16 cellular contexts compared by ENCODE assay signal in genomic region chr2:159715451-159715850, GRCh38. TPM values are rescaled to one million over a fixed set of nuclear protein-coding genes. Genes with fewer than 3 reads are reported as not detected.
DNase-seq lines count a peak whose midpoint lies in the region; ATAC-seq, FAIRE-seq and TF ChIP-seq lines count a peak whose summit lies in the region.
"Had no signal": no experiment of that assay in that cellular context is flagged by ENCODE, and none has a peak within 500 bp of the region (broad histone marks: within the 10 kb centered on the region; RNA-seq: fewer than 3 reads in every experiment).

No MANE protein-coding gene starts in this region.

- CTCF ChIA-PET in CD8-positive, alpha-beta memory T cell (lab: Charles Lee) = interaction anchor here (0.7 to 0.8 kb wide), 2 partner anchors 12 to 22 kb away, joined by 3 read pairs; no protein-coding TSS in a partner anchor
- CTCF ChIA-PET in K562 (lab: Yijun Ruan, JAX; ENCODE audit: low intra/inter-chr PET ratio) = no interaction called here

- no peak overlapping the region for H3K4me2 ChIP-seq in K562 (ENCODE audit: insufficient read depth, low read length)
- H3K4me2 ChIP-seq in neural cell (ENCODE audit: low read length) = no peak overlapping the region

- H3K4me3 Mint-ChIP-seq in CD8-positive, alpha-beta memory T cell = peak overlapping the region; percentile 44 to 100 (median 73)

- no peak overlapping the region for H3K4me3 ChIP-seq in CD8-positive, alpha-beta memory T cell (ENCODE audit: low read length)
- H3K4me3 ChIP-seq in LNCaP clone FGC (ENCODE audit: low read depth, low read length) (peak overlapping the region; percentile 22; the same call in 1 of the 2 replicates), K562 (no peak overlapping the region), neural cell (ENCODE audit: low read length) (peak overlapping the region; percentile 94)

- H3K9me2 ChIP-seq in neural cell (ENCODE audit: insufficient read depth, low read length) = no peaks in the 10 kb centered on the region

- H3K27me3 ChIP-seq in CD8-positive, alpha-beta memory T cell (ENCODE audit: insufficient read depth, low read length, poor library complexity, severe bottlenecking) = no peaks in the 10 kb centered on the region
- H3K27me3 ChIP-seq in K562 (ENCODE audit: control insufficient read depth in 2 of 2, insufficient read depth in 2 of 2, low read length in 2 of 2) = no peaks in the 10 kb centered on the region; a peak in 1 of 5 replicates
- no peaks in the 10 kb centered on the region for H3K27me3 ChIP-seq in neural cell (ENCODE audit: insufficient read depth, low read depth, low read length)
- H3K27me3 ChIP-seq: heart right ventricle, stomach had no signal

- peaks cover 67 to 90% (median 82%) of the 10 kb centered on the region in 3 donors for H3K4me1 Mint-ChIP-seq in CD8-positive, alpha-beta memory T cell

- H3K9ac ChIP-seq in K562 (ENCODE audit: insufficient read depth in 1 of 2, low read depth in 2 of 2, low read length in 2 of 2) (no peak overlapping the region), neural cell (ENCODE audit: low read length) (no peak overlapping the region)

- H3K36me3 Mint-ChIP-seq in CD8-positive, alpha-beta memory T cell = peaks cover 14 to 72% (median 15%) of the 10 kb centered on the region in 3 donors

- H3K36me3 ChIP-seq in CD8-positive, alpha-beta memory T cell (ENCODE audit: insufficient read depth, low read length) = peaks cover 11% of the 10 kb centered on the region
- peaks cover 70% of the 10 kb centered on the region for H3K36me3 ChIP-seq in K562 (ENCODE audit: control insufficient read depth, insufficient read depth, low read length)
- peaks cover 4% of the 10 kb centered on the region for H3K36me3 ChIP-seq in neural cell (ENCODE audit: insufficient read depth, low read length)

- POLR2A ChIA-PET in CD8-positive, alpha-beta memory T cell (lab: Charles Lee) = no interaction called here
- POLR2A ChIA-PET in K562 (lab: Yijun Ruan, JAX) = interaction anchor here (0.7 to 2.7 kb wide), 6 partner anchors 9 to 584 kb away, joined by 3 to 19 read pairs (median 8); no protein-coding TSS in a partner anchor

- H4K20me1 ChIP-seq in K562 (replicated peaks; ENCODE audit: control insufficient read depth, insufficient read depth, low read length) (peaks cover 55% of the 10 kb centered on the region), neural cell (ENCODE audit: insufficient read depth) (peaks cover 4% of the 10 kb centered on the region)

- no peaks in the 10 kb centered on the region for H3K9me1 ChIP-seq in K562 (ENCODE audit: control insufficient read depth, insufficient read depth, low read length)

- no peak overlapping the region for H3K27ac ChIP-seq in CD8-positive, alpha-beta memory T cell (ENCODE audit: low read depth, low read length)
- H3K27ac ChIP-seq in K562 (ENCODE audit: extremely low read depth, low read depth, low read length) = no peak overlapping the region
- H3K27ac ChIP-seq in neural cell (ENCODE audit: low read length) = no peak overlapping the region
- H3K27ac ChIP-seq: lower lobe of right lung had no signal

- ATAC-seq in K562 (no peak), GM21786 (IDR thresholded peaks at IDR 0.05; ENCODE audit: unreplicated experiment) (no peak)
- ATAC-seq: heart right ventricle, lower lobe of right lung had no signal

- intact Hi-C loops in K562 (cut with micrococcal nuclease) = no loop called here

- peaks cover 60% of the 10 kb centered on the region for H3K4me1 ChIP-seq in CD8-positive, alpha-beta memory T cell (ENCODE audit: insufficient read depth, low read length)
- peaks cover 11 to 17% of the 10 kb centered on the region in 2 experiments; a peak in 4 of 5 replicates for H3K4me1 ChIP-seq in K562 (replicated peaks in 1 of 2; ENCODE audit: control insufficient read depth in 2 of 2, insufficient read depth in 2 of 2, low read length in 2 of 2)

- BruUV-seq in K562 (replicated peaks; lab: Mats Ljungman, UMichigan) = no TSS peak

- TF ChIP-seq RAD21 in K562 (CRISPR knock-in tag; conservative IDR thresholded peaks at IDR 0.05 in 1 of 2, IDR thresholded peaks at IDR 0.05 in 1 of 2) (no peak), neural cell (conservative IDR thresholded peaks at IDR 0.05) (no peak)

- peaks cover 0 to 6% of the 10 kb centered on the region in 2 donors for H3K27me3 Mint-ChIP-seq in CD8-positive, alpha-beta memory T cell
- H3K27me3 Mint-ChIP-seq: progenitor cell of endocrine pancreas had no signal

- no peaks in the 10 kb centered on the region for H3K9me3 ChIP-seq in CD8-positive, alpha-beta memory T cell (ENCODE audit: low read length)
- H3K9me3 ChIP-seq in K562 (replicated peaks; ENCODE audit: control insufficient read depth, insufficient read depth, low read depth, low read length) = no peaks in the 10 kb centered on the region
- no peaks in the 10 kb centered on the region for H3K9me3 ChIP-seq in neural cell (ENCODE audit: low read length)
- H3K9me3 ChIP-seq: heart right ventricle, lower lobe of right lung, stomach had no signal

- DNase-seq in CD8-positive, alpha-beta memory T cell = no peak
- DNase-seq in LNCaP clone FGC (ENCODE audit: low read depth) = peak; percentile 47
- DNase-seq in K562 (ENCODE audit: extremely low read depth in 1 of 4, low spot score in 3 of 4) = no peak
- DNase-seq in nucleus accumbens (lab: John Stamatoyannopoulos, UW) = no peak
- no peak for DNase-seq in HK-2 (ENCODE audit: unreplicated experiment)
- DNase-seq: activated CD4-positive, alpha-beta T cell treated with anti-CD3 and anti-CD28 coated beads, Interleukin-2, amount 50 U/mL, for 4 hours; effector CD4-positive, alpha-beta T cell; heart right ventricle; lower lobe of right lung; NCI-H1417; NCI-H774; stimulated activated CD4-positive, alpha-beta T cell treated with anti-CD3 and anti-CD28 coated beads, Interleukin-4, amount 100 ng/mL, for 1 hour; stomach had no signal

- 85% methylated on average over 4 of the region's 4 CpGs for WGBS in K562 (ENCODE audit: insufficient coverage, low coverage, missing lambda C conversion rate)

- H3F3A ChIP-seq in neural cell (ENCODE audit: insufficient read depth, low read length, poor library complexity, severe bottlenecking) = peaks cover 6% of the 10 kb centered on the region

- TF ChIP-seq CTCF in LNCaP clone FGC (IDR thresholded peaks at IDR 0.05; ENCODE audit: control insufficient read depth, extremely low read depth, insufficient read depth) (no peak), K562 (IDR thresholded peaks at IDR 0.05 in 2 of 3, conservative IDR thresholded peaks at IDR 0.05 in 1 of 3; ENCODE audit: insufficient read depth in 2 of 3, low read depth in 1 of 3, low read length in 3 of 3) (no peak), neural cell (IDR thresholded peaks at IDR 0.05; ENCODE audit: poor library complexity, severe bottlenecking) (no peak)

- TF ChIP-seq EP300 in K562 (IDR thresholded peaks at IDR 0.05; ENCODE audit: low read length) = no peak
- TF ChIP-seq EP300 in neural cell (conservative IDR thresholded peaks at IDR 0.05; ENCODE audit: poor library complexity, severe bottlenecking) = no peak

- no peak for TF ChIP-seq POLR2A in K562 (conservative IDR thresholded peaks at IDR 0.05)

- peaks cover 98% of the 10 kb centered on the region for H3K79me2 ChIP-seq in K562 (ENCODE audit: control insufficient read depth, insufficient read depth, low read length)
- peaks cover 78% of the 10 kb centered on the region for H3K79me2 ChIP-seq in neural cell (replicated peaks; ENCODE audit: insufficient read depth, low read length)

- in situ Hi-C loops in K562 (cut with MboI) = no loop called here

- no peaks in the 10 kb centered on the region for H3K9me3 Mint-ChIP-seq in CD8-positive, alpha-beta memory T cell

- H2AFZ ChIP-seq in K562 (ENCODE audit: low read depth, low read length) = no peak overlapping the region
- H2AFZ ChIP-seq in neural cell (ENCODE audit: low read depth, low read length) = no peak overlapping the region

- H3K27ac Mint-ChIP-seq in CD8-positive, alpha-beta memory T cell = peak overlapping the region in 7 of 8 donors; percentile 5 to 64 (median 47)

- no peak for FAIRE-seq in K562 (lab: Jason Lieb, UNC)

TF ChIP-seq in neural cell, 6 proteins besides CTCF, POLR2A, EP300 and RAD21 (continues in another document):
- TF ChIP-seq EZH2 (IDR thresholded peaks at IDR 0.05; ENCODE audit: borderline replicate concordance, insufficient read depth, low read length, poor library complexity, severe bottlenecking) (no peak), POLR2AphosphoS5 (IDR thresholded peaks at IDR 0.05) (no peak)

RNA-seq across cellular contexts. Expression of gene MARCHF7, which starts 3.1 kb away (rescaled TPM):
- total RNA-seq in CD8-positive, alpha-beta memory T cell = 10 to 100 TPM; 84.7 to 92.3 TPM
- polyA plus RNA-seq in CD8-positive, alpha-beta memory T cell = 157 TPM
- 54.6 and 159 TPM in 2 replicates for total RNA-seq in K562 (2011; cell fraction: chromatin; rRNA removed; ENCODE audit: low replicate concordance)
- total RNA-seq in K562 (2011; cell fraction: nucleolus; rRNA removed) = 18.2 and 23.3 TPM in 2 replicates
- total RNA-seq in K562 (2011; cell fraction: nucleoplasm; rRNA removed) = 32.9 and 50.8 TPM in 2 replicates
- total RNA-seq in K562 (2014; rRNA removed) = 53.3 and 58.8 TPM in 2 replicates
- 117 and 143 TPM in 2 replicates for total RNA-seq in K562 (2014; rRNA removed; fragmentation: Illumina TruSeq; extraction: Trizol)
- 118 and 130 TPM in 2 replicates for total RNA-seq in K562 (2015; rRNA removed; fragmentation: Illumina TruSeq; extraction: Trizol)
- total RNA-seq in K562 (2021) = 80.5 and 84.9 TPM in 2 replicates
- polyA plus RNA-seq in K562 (2011; rRNA removed) = 59.4 and 65.1 TPM in 2 replicates
- polyA plus RNA-seq in K562 (2011; cell fraction: cytosol; rRNA removed) = 8.2 and 21.8 TPM in 2 replicates
- polyA plus RNA-seq in K562 (2011; cell fraction: nucleus; rRNA removed) = 40.9 and 56.7 TPM in 2 replicates
- 59.4 and 78.8 TPM in 2 replicates for polyA plus RNA-seq in K562 (2012)
- polyA plus RNA-seq in K562 (2014; fragmentation: Illumina TruSeq; extraction: Trizol) = 103 and 137 TPM in 2 replicates
- 100 to 1,000 TPM in 1 of 2 experiments, 10 to 100 TPM in 1; 86.7 to 106 TPM for polyA plus RNA-seq in K562 (2014; fragmentation: Nextera tagmentation; extraction: Ambion mirVana)
- polyA plus RNA-seq in K562 (2014; rRNA removed) = 50.7 and 58.2 TPM in 2 replicates
- 67.6 and 108 TPM in 2 replicates for polyA minus RNA-seq in K562 (2011; rRNA and poly(A)+ RNA removed)
- 46.2 and 52.4 TPM in 2 replicates for polyA minus RNA-seq in K562 (2011; cell fraction: cytosol; rRNA and poly(A)+ RNA removed)
- 32.7 and 58.6 TPM in 2 replicates for polyA minus RNA-seq in K562 (2011; cell fraction: nucleus; rRNA and poly(A)+ RNA removed)
- 179 and 193 TPM in 2 replicates for polyA plus RNA-seq in neural cell
- polyA minus RNA-seq in neural cell = 347 and 382 TPM in 2 replicates

Comparison
In these comparisons a context has a peak if more than half of its experiments do, and no peak if none do; other contexts are left out.
1. H3K4me3 ChIP-seq: peak in LNCaP clone FGC (single experiment) and neural cell (single experiment); none in CD8-positive, alpha-beta memory T cell (single experiment) and K562 (single experiment).